In the genomic region with DNA sequence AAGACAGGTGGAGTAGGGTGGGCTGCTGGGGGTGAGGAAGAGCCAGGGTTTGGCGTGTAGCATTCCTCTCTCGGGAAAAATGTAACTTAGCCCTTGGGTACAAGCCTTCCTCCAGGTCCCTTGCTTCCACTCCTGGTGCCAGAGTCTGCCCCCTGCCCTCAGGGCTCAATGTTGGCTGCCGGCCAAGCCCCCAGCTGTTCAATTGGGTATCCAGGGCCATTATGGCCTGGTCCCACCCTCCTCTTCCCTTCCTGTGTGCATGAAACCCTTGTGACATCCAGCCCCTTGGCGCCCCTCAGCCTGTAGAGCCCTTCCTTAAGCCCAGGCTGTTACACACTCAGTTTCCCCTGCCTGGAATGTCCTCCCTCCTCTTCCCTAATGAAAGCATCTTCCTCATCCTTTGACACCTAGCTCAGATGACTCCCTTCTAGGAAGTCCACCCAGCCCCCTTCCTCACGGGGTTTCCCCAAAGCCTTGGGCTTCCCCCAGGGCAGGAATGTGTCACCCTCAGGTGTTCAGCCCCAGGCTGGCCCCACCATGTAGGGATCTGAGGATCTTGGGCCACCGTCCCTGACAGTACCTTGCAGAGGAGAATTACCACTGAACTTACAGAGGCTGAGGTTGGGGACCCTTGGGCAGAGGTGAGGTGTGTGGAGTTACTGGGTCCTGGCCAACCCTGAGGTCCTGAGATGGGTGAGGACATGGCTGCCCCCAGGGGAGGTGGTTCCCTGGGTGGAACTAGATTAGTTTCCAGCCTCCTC, we compare ENCODE assay signal across 1 cellular context.
TF ChIP-seq lines count a peak whose summit lies in the region.

No MANE protein-coding gene starts in this region.

TF ChIP-seq in GM12878, 131 proteins besides CTCF, POLR2A, EP300 and RAD21:
- TF ChIP-seq SIX5 (IDR thresholded peaks at IDR 0.05; ENCODE audit: low read depth, low read length, severe bottlenecking) (no peak), RAD51 (IDR thresholded peaks at IDR 0.05) (no peak), ZBTB4 (CRISPR knock-in tag; IDR thresholded peaks at IDR 0.05) (no peak), CHD2 (IDR thresholded peaks at IDR 0.05; ENCODE audit: borderline replicate concordance, low read depth, low read length) (no peak), ELK1 (IDR thresholded peaks at IDR 0.05; ENCODE audit: low read depth, low read length) (no peak), EED (IDR thresholded peaks at IDR 0.05; ENCODE audit: low read depth) (0 out of 2 replicates have a peak, but pooled peaks have one; percentile 25), REST (IDR thresholded peaks at IDR 0.05; ENCODE audit: low read depth, low read length) (no peak), CBX3 (IDR thresholded peaks at IDR 0.05; ENCODE audit: borderline replicate concordance, low read depth) (no peak), BHLHE40 (IDR thresholded peaks at IDR 0.05; ENCODE audit: borderline replicate concordance in 1 of 2, low read depth in 2 of 2, low read length in 1 of 2) (no peak), FOXM1 (IDR thresholded peaks at IDR 0.05; ENCODE audit: low read depth, low read length) (no peak), IKZF1 (conservative IDR thresholded peaks at IDR 0.05) (0 out of 2 replicates have a peak, but pooled peaks have one; percentile 16), SUZ12 (IDR thresholded peaks at IDR 0.05; ENCODE audit: unreplicated experiment) (no peak), PML (IDR thresholded peaks at IDR 0.05; ENCODE audit: low read length) (no peak)
- TF ChIP-seq, protein P1, sequence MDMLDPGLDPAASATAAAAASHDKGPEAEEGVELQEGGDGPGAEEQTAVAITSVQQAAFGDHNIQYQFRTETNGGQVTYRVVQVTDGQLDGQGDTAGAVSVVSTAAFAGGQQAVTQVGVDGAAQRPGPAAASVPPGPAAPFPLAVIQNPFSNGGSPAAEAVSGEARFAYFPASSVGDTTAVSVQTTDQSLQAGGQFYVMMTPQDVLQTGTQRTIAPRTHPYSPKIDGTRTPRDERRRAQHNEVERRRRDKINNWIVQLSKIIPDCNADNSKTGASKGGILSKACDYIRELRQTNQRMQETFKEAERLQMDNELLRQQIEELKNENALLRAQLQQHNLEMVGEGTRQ (IDR thresholded peaks at IDR 0.05; ENCODE audit: borderline replicate concordance, low read depth, low read length), result no peak
